2 cellular contexts compared by ENCODE assay signal in genomic region chr16:28204211-28204610, GRCh38.
A peak's percentile ranks its signal among the peaks of the same experiment; 100 is the strongest.
TF ChIP-seq lines count a peak whose summit lies in the region.

No MANE protein-coding gene starts in this region.

TF ChIP-seq in HEK293, 187 proteins besides CTCF, POLR2A, EP300 and RAD21:
- no peak for TF ChIP-seq ZNF768 (tag by site-specific recombination; IDR thresholded peaks at IDR 0.05)
- TF ChIP-seq ZFP37 (tag by site-specific recombination; IDR thresholded peaks at IDR 0.05), result no peak
- TF ChIP-seq ZNF843 (tag by site-specific recombination; IDR thresholded peaks at IDR 0.05), result no peak
- no peak for TF ChIP-seq ZNF777 (tag by site-specific recombination; IDR thresholded peaks at IDR 0.05; ENCODE audit: borderline replicate concordance)
- no peak for TF ChIP-seq ZNF202 (tag by site-specific recombination; IDR thresholded peaks at IDR 0.05; ENCODE audit: borderline replicate concordance)
- TF ChIP-seq ZFP69B (tag by site-specific recombination; IDR thresholded peaks at IDR 0.05), result 0 out of 2 replicates have a peak, but pooled peaks have one; percentile 30
- TF ChIP-seq ZNF302 (tag by site-specific recombination; IDR thresholded peaks at IDR 0.05; ENCODE audit: low read depth), result no peak
- TF ChIP-seq ZNF692 (tag by site-specific recombination; IDR thresholded peaks at IDR 0.05), result peak; percentile 62; the same call in 1 of the 2 replicates
- TF ChIP-seq ZNF26 (tag by site-specific recombination; IDR thresholded peaks at IDR 0.05), result no peak
- TF ChIP-seq ZBTB20 (tag by site-specific recombination; IDR thresholded peaks at IDR 0.05), result no peak
- TF ChIP-seq, protein P1, sequence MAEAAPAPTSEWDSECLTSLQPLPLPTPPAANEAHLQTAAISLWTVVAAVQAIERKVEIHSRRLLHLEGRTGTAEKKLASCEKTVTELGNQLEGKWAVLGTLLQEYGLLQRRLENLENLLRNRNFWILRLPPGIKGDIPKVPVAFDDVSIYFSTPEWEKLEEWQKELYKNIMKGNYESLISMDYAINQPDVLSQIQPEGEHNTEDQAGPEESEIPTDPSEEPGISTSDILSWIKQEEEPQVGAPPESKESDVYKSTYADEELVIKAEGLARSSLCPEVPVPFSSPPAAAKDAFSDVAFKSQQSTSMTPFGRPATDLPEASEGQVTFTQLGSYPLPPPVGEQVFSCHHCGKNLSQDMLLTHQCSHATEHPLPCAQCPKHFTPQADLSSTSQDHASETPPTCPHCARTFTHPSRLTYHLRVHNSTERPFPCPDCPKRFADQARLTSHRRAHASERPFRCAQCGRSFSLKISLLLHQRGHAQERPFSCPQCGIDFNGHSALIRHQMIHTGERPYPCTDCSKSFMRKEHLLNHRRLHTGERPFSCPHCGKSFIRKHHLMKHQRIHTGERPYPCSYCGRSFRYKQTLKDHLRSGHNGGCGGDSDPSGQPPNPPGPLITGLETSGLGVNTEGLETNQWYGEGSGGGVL (tag by site-specific recombination; IDR thresholded peaks at IDR 0.05), result no peak

TF ChIP-seq in HepG2, 621 proteins besides CTCF, POLR2A, EP300 and RAD21:
- TF ChIP-seq, protein P2, sequence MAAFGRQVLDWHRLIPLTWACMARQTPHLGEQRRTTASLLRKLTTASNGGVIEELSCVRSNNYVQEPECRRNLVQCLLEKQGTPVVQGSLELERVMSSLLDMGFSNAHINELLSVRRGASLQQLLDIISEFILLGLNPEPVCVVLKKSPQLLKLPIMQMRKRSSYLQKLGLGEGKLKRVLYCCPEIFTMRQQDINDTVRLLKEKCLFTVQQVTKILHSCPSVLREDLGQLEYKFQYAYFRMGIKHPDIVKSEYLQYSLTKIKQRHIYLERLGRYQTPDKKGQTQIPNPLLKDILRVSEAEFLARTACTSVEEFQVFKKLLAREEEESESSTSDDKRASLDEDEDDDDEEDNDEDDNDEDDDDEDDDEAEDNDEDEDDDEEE (CRISPR knock-in tag; IDR thresholded peaks at IDR 0.05), result no peak
- TF ChIP-seq CREB1 (IDR thresholded peaks at IDR 0.05) (no peak), CREB1 (CRISPR knock-in tag; IDR thresholded peaks at IDR 0.05) (no peak), NR3C1 (CRISPR knock-in tag; IDR thresholded peaks at IDR 0.05) (no peak), ZBTB2 (CRISPR knock-in tag; IDR thresholded peaks at IDR 0.05; ENCODE audit: low read depth) (no peak), SAFB2 (CRISPR knock-in tag; IDR thresholded peaks at IDR 0.05; ENCODE audit: borderline replicate concordance, low read depth) (no peak), CEBPB (IDR thresholded peaks at IDR 0.05; ENCODE audit: borderline replicate concordance, low read depth, low read length) (no peak), NFE2L1 (CRISPR knock-in tag; IDR thresholded peaks at IDR 0.05; ENCODE audit: borderline replicate concordance) (no peak), NCOA1 (CRISPR knock-in tag; IDR thresholded peaks at IDR 0.05) (no peak)
